Comparison of ENCODE assay signal across 19 cellular contexts in the genomic region with DNA sequence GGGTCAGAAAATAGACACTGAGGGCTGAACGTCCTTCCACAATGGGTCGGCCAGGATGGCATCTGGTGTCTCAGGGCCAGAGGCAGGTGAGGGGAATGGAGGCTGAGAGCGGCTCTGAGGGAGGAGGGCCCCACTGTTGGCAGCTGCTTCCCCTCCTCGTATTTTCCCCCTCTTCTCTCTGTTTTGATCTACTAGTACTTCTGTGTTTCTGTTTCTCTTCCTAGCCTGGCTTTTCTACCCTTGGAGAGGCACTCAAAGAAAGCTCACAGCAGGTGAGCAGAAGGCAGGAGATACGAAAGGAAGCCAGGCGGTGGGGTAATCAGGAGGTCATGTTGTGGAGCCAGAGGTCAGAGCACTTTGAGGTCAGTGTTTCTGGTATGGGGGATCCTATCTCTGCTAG.
DNase-seq lines count a peak whose midpoint lies in the region; FAIRE-seq and TF ChIP-seq lines count a peak whose summit lies in the region.
"Had no signal": no experiment of that assay in that cellular context is flagged by ENCODE, and none has a peak within 500 bp of the region (broad histone marks: within the 10 kb centered on the region; RNA-seq: fewer than 3 reads in every experiment).

No MANE protein-coding gene starts in this region.

- TF ChIP-seq CTCF in esophagus muscularis mucosa (IDR thresholded peaks at IDR 0.05): no peak
- TF ChIP-seq CTCF in tibial nerve (IDR thresholded peaks at IDR 0.05): no peak

- H3K4me1 ChIP-seq in esophagus muscularis mucosa: no peaks in the 10 kb centered on the region
- peaks cover 14% of the 10 kb centered on the region for H3K4me1 ChIP-seq in thymus (ENCODE audit: control insufficient read depth, insufficient read depth, low read length)
- H3K4me1 ChIP-seq in tibial nerve: peaks cover 0 to 11% (median 0%) of the 10 kb centered on the region in 4 donors

- H3K36me3 ChIP-seq in KOPT-K1 (ENCODE audit: insufficient read depth, low read length) (no peaks in the 10 kb centered on the region), esophagus muscularis mucosa (no peaks in the 10 kb centered on the region), thymus (ENCODE audit: control insufficient read depth, insufficient read depth) (no peaks in the 10 kb centered on the region), tibial nerve (no peaks in the 10 kb centered on the region)

- WGBS in esophagus muscularis mucosa: 47% methylated on average over 6 of the region's 6 CpGs
- 24% methylated on average over 6 of the region's 6 CpGs for WGBS in thymus
- 52 to 53% methylated on average over 6 of the region's 6 CpGs for WGBS in tibial nerve, 2 donors

- H3K9me3 ChIP-seq in KOPT-K1 (ENCODE audit: insufficient read depth, low read length, poor library complexity, severe bottlenecking) (peaks cover 4% of the 10 kb centered on the region), esophagus muscularis mucosa (no peaks in the 10 kb centered on the region), thymus (ENCODE audit: control insufficient read depth) (no peaks in the 10 kb centered on the region), tibial nerve (peaks cover 0 to 2% (median 0%) of the 10 kb centered on the region in 4 donors)

- H3K27ac ChIP-seq in KOPT-K1 (ENCODE audit: low read depth, low read length, poor library complexity, severe bottlenecking) (peak overlapping the region; percentile 29), esophagus muscularis mucosa (replicated peaks in 1 of 4) (no peak overlapping the region), thymus (ENCODE audit: low read depth) (peak overlapping the region; percentile 33), tibial nerve (peak overlapping the region in 1 of 4 donors; percentile 28)

- FAIRE-seq in GM19239 (lab: Jason Lieb, UNC): peak; percentile 49
- FAIRE-seq: D721Med had no signal

- TF ChIP-seq POLR2A in esophagus muscularis mucosa (IDR thresholded peaks at IDR 0.05; ENCODE audit: low read depth): no peak
- no peak for TF ChIP-seq POLR2A in tibial nerve (IDR thresholded peaks at IDR 0.05)

- H3K27me3 ChIP-seq in esophagus muscularis mucosa: no peaks in the 10 kb centered on the region
- no peaks in the 10 kb centered on the region for H3K27me3 ChIP-seq in thymus (ENCODE audit: control insufficient read depth, insufficient read depth)
- no peaks in the 10 kb centered on the region for H3K27me3 ChIP-seq in tibial nerve

- H3K4me3 ChIP-seq in esophagus muscularis mucosa (no peak overlapping the region), thymus (ENCODE audit: low read length) (no peak overlapping the region), tibial nerve (no peak overlapping the region)

- no peak for TF ChIP-seq EP300 in esophagus muscularis mucosa (IDR thresholded peaks at IDR 0.05)
- no peak for TF ChIP-seq EP300 in tibial nerve (IDR thresholded peaks at IDR 0.05)

- DNase-seq in GM19239 (ENCODE audit: insufficient read length, low spot score) (no peak), esophagus muscularis mucosa (ENCODE audit: extremely low spot score) (peak; percentile 75), tibial nerve (ENCODE audit: low spot score in 2 of 2) (no peak), D341Med (ENCODE audit: low spot score) (no peak)
- no peak for DNase-seq in activated effector memory CD4-positive, alpha-beta T cell treated with anti-CD3 and anti-CD28 coated beads, Interleukin-2, amount 50 U/mL, for 16 hours
- DNase-seq: C1 segment of cervical spinal cord; CD8-positive, alpha-beta memory T cell; DMS79; HFFc6; NCI-H1105; NCI-H2081; NCI-H446 treated with DMSO at 0.1 percent for 48 hours; NCI-H748 treated with DMSO at 0.1 percent for 48 hours; RPMI8226; SHP77 treated with DMSO at 0.1 percent for 48 hours; T-cell had no signal

- intact Hi-C loops in esophagus muscularis mucosa (cut with DNase I): no loop called here

Comparison
In these comparisons a context has a peak if more than half of its experiments do, and no peak if none do; other contexts are left out.
1. H3K27ac ChIP-seq: peak in KOPT-K1 (single experiment) and thymus (single experiment); none in esophagus muscularis mucosa (0 of 4).